2 cellular contexts compared by ENCODE assay signal in genomic region chr5:143105216-143105905, GRCh38.
TF ChIP-seq lines count a peak whose summit lies in the region.

No MANE protein-coding gene starts in this region.

TF ChIP-seq in A549, 52 proteins besides CTCF, POLR2A, EP300 and RAD21 (continued from another document):
- no peak for TF ChIP-seq HES2 (IDR thresholded peaks at IDR 0.05)
- TF ChIP-seq MAFK (IDR thresholded peaks at IDR 0.05; ENCODE audit: partially characterized antibody) = peak; percentile 24

TF ChIP-seq in HEK293, 187 proteins besides CTCF, POLR2A, EP300 and RAD21 (continued from another document and continues in another):
- TF ChIP-seq ZNF580 (tag by site-specific recombination; IDR thresholded peaks at IDR 0.05) = peak; percentile 76
- peak; percentile 55; the same call in 1 of the 2 replicates for TF ChIP-seq ZBTB21 (tag by site-specific recombination; IDR thresholded peaks at IDR 0.05)
- TF ChIP-seq ZNF621 (tag by site-specific recombination; IDR thresholded peaks at IDR 0.05) = no peak
- peak; percentile 69; the same call in 1 of the 2 replicates for TF ChIP-seq ZNF514 (tag by site-specific recombination; IDR thresholded peaks at IDR 0.05)
- no peak for TF ChIP-seq ZEB2 (tag by site-specific recombination; IDR thresholded peaks at IDR 0.05)
- TF ChIP-seq ZNF449 (tag by site-specific recombination; IDR thresholded peaks at IDR 0.05) = no peak
- no peak for TF ChIP-seq ZNF548 (tag by site-specific recombination; IDR thresholded peaks at IDR 0.05)
- TF ChIP-seq ZBTB11 (tag by site-specific recombination; conservative IDR thresholded peaks at IDR 0.05; ENCODE audit: low read depth) = peak; percentile 90
- TF ChIP-seq ZNF248 (tag by site-specific recombination; IDR thresholded peaks at IDR 0.05) = no peak
- TF ChIP-seq SP3 (tag by site-specific recombination; IDR thresholded peaks at IDR 0.05) = peak; percentile 28; the same call in 1 of the 2 replicates
- peak; percentile 73; the same call in 1 of the 2 replicates for TF ChIP-seq ZNF202 (tag by site-specific recombination; IDR thresholded peaks at IDR 0.05; ENCODE audit: borderline replicate concordance)
- TF ChIP-seq ZBTB1 (tag by site-specific recombination; IDR thresholded peaks at IDR 0.05) = 0 out of 2 replicates have a peak, but pooled peaks have one; percentile 34
- TF ChIP-seq ZNF677 (tag by site-specific recombination; IDR thresholded peaks at IDR 0.05) = no peak
- no peak for TF ChIP-seq ZNF366 (tag by site-specific recombination; conservative IDR thresholded peaks at IDR 0.05)
- no peak for TF ChIP-seq ZNF571 (tag by site-specific recombination; IDR thresholded peaks at IDR 0.05)
- 0 out of 2 replicates have a peak, but pooled peaks have one; percentile 28 for TF ChIP-seq ZNF223 (tag by site-specific recombination; IDR thresholded peaks at IDR 0.05)
- TF ChIP-seq ZNF529 (tag by site-specific recombination; IDR thresholded peaks at IDR 0.05; ENCODE audit: insufficient replicate concordance) = peak; percentile 70
- TF ChIP-seq ZNF132 (tag by site-specific recombination; IDR thresholded peaks at IDR 0.05; ENCODE audit: borderline replicate concordance) = no peak
- TF ChIP-seq ZNF777 (tag by site-specific recombination; IDR thresholded peaks at IDR 0.05; ENCODE audit: borderline replicate concordance) = no peak
- TF ChIP-seq ZNF664 (tag by site-specific recombination; IDR thresholded peaks at IDR 0.05) = peak; percentile 78; the same call in 1 of the 2 replicates
- peak; percentile 97 for TF ChIP-seq ZNF518A (tag by site-specific recombination; conservative IDR thresholded peaks at IDR 0.05; ENCODE audit: low read depth)
- TF ChIP-seq ZNF433 (tag by site-specific recombination; IDR thresholded peaks at IDR 0.05; ENCODE audit: low read depth) = peak; percentile 94
- TF ChIP-seq ZNF266 (tag by site-specific recombination; IDR thresholded peaks at IDR 0.05; ENCODE audit: low read depth) = peak; percentile 93
- peak; percentile 92 for TF ChIP-seq ZNF140 (tag by site-specific recombination; IDR thresholded peaks at IDR 0.05)
- TF ChIP-seq ZFP3 (tag by site-specific recombination; IDR thresholded peaks at IDR 0.05; ENCODE audit: low read depth) = 0 out of 2 replicates have a peak, but pooled peaks have one; percentile 51
- TF ChIP-seq ZNF175 (tag by site-specific recombination; IDR thresholded peaks at IDR 0.05) = no peak
- peak; percentile 50; the same call in 1 of the 2 replicates for TF ChIP-seq ZNF404 (tag by site-specific recombination; IDR thresholded peaks at IDR 0.05)
- TF ChIP-seq ZNF148 (tag by site-specific recombination; IDR thresholded peaks at IDR 0.05; ENCODE audit: borderline replicate concordance) = no peak
- no peak for TF ChIP-seq KLF9 (tag by site-specific recombination; IDR thresholded peaks at IDR 0.05; ENCODE audit: low read depth)
- 0 out of 2 replicates have a peak, but pooled peaks have one; percentile 31 for TF ChIP-seq ZNF670 (tag by site-specific recombination; IDR thresholded peaks at IDR 0.05; ENCODE audit: low read depth)
- TF ChIP-seq ZNF121 (tag by site-specific recombination; IDR thresholded peaks at IDR 0.05) = peak; percentile 69; the same call in 1 of the 2 replicates
- TF ChIP-seq PRDM2 (tag by site-specific recombination; IDR thresholded peaks at IDR 0.05; ENCODE audit: borderline replicate concordance) = no peak
- TF ChIP-seq ZNF555 (tag by site-specific recombination; conservative IDR thresholded peaks at IDR 0.05) = peak; percentile 98
- no peak for TF ChIP-seq ZNF350 (tag by site-specific recombination; IDR thresholded peaks at IDR 0.05)
- TF ChIP-seq ZNF792 (tag by site-specific recombination; IDR thresholded peaks at IDR 0.05) = no peak
- TF ChIP-seq ZNF169 (tag by site-specific recombination; IDR thresholded peaks at IDR 0.05) = no peak
- peak; percentile 80 for TF ChIP-seq ZNF558 (tag by site-specific recombination; IDR thresholded peaks at IDR 0.05)
- TF ChIP-seq ZNF843 (tag by site-specific recombination; IDR thresholded peaks at IDR 0.05) = no peak
